In genomic region chr11:57197762-57198161, GRCh38 we compare ENCODE assay signal across 1 cellular context.
A peak's percentile ranks its signal among the peaks of the same experiment; 100 is the strongest.
TF ChIP-seq lines count a peak whose summit lies in the region.

No MANE protein-coding gene starts in this region.

TF ChIP-seq in HepG2, 621 proteins besides CTCF, POLR2A, EP300 and RAD21:
- TF ChIP-seq MNT (IDR thresholded peaks at IDR 0.05), result peak; percentile 91
- TF ChIP-seq PRDM4 (CRISPR knock-in tag; IDR thresholded peaks at IDR 0.05; ENCODE audit: borderline replicate concordance), result no peak
- TF ChIP-seq CSRNP1 (CRISPR knock-in tag; IDR thresholded peaks at IDR 0.05), result no peak
